24 cellular contexts compared by ENCODE assay signal in the genomic region with DNA sequence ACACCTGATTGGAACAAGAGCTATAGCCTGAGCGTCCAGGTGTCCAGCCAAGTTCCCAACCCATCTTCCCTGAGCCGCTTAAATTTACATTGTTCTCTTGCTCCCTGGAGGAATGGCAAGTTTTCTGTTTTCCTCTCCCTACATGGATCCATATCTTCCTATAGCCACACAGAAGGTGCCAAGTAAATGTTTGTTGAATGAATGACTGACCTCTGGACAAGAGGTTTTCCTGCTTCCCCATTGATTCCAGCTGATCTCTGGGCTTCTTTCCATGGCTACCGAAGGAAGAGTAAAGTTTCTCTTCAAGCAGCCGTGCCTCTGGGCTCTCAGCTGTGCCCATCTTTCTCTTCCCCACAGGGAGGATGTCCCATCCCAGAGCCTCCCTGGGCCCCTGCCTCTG.
DNase-seq lines count a peak whose midpoint lies in the region; ATAC-seq, FAIRE-seq and TF ChIP-seq lines count a peak whose summit lies in the region.
"Had no signal": no experiment of that assay in that cellular context is flagged by ENCODE, and none has a peak within 500 bp of the region (broad histone marks: within the 10 kb centered on the region; RNA-seq: fewer than 3 reads in every experiment).

No MANE protein-coding gene starts in this region.

- no peaks in the 10 kb centered on the region for H3K9me3 ChIP-seq in lower lobe of right lung
- no peaks in the 10 kb centered on the region for H3K9me3 ChIP-seq in tibial artery
- H3K9me3 ChIP-seq: ovary had no signal

- H3K27me3 ChIP-seq in lower lobe of right lung (ENCODE audit: low read depth) (no peaks in the 10 kb centered on the region), tibial artery (no peaks in the 10 kb centered on the region)
- H3K27me3 ChIP-seq: dorsolateral prefrontal cortex, ovary had no signal

- ATAC-seq in activated CD4-positive, alpha-beta T cell treated with anti-CD3 and anti-CD28 coated beads for 36 hours = no peak
- no peak for ATAC-seq in activated T-helper 17 cell treated with anti-CD3 and anti-CD28 coated beads, Interleukin-2, amount 50 U/mL, for 72 hours (replicated peaks)
- no peak for ATAC-seq in lower lobe of right lung
- no peak for ATAC-seq in GM19463 (IDR thresholded peaks at IDR 0.05; ENCODE audit: unreplicated experiment)
- ATAC-seq: activated CD8-positive, alpha-beta T cell treated with anti-CD3 and anti-CD28 coated beads for 36 hours; naive thymus-derived CD4-positive, alpha-beta T cell; Panc1; WTC11 had no signal

- peaks cover 36% of the 10 kb centered on the region for H3K4me1 Mint-ChIP-seq in activated CD4-positive, alpha-beta T cell treated with anti-CD3 and anti-CD28 coated beads, Interleukin-2, amount 10 ng/mL, durations not matched to agents 7 days and 5 days
- H3K4me1 Mint-ChIP-seq in activated CD4-positive, alpha-beta T cell treated with anti-CD3 and anti-CD28 coated beads for 36 hours = peaks cover 37% of the 10 kb centered on the region
- H3K4me1 Mint-ChIP-seq in activated T-helper 17 cell treated with anti-CD3 and anti-CD28 coated beads, Interleukin-2, amount 50 U/mL, for 72 hours = peaks cover 21% of the 10 kb centered on the region
- H3K4me1 Mint-ChIP-seq in activated naive CD4-positive, alpha-beta T cell treated with anti-CD3 and anti-CD28 coated beads for 36 hours (ENCODE audit: low read depth) = peaks cover 9% of the 10 kb centered on the region

- TF ChIP-seq CTCF in lower lobe of right lung (IDR thresholded peaks at IDR 0.05) = no peak
- TF ChIP-seq CTCF in tibial artery (IDR thresholded peaks at IDR 0.05) = no peak

- intact Hi-C loops in activated CD4-positive, alpha-beta T cell treated with anti-CD3 and anti-CD28 coated beads for 36 hours (cut with DNase I, micrococcal nuclease) = no loop called here
- intact Hi-C loops in lower lobe of right lung (cut with DNase I) = no loop called here
- intact Hi-C loops in tibial artery (cut with DNase I; ENCODE audit: low total_unique reads) = no loop called here
- intact Hi-C loops in activated naive CD4-positive, alpha-beta T cell treated with anti-CD3 and anti-CD28 coated beads for 36 hours (cut with micrococcal nuclease) = no loop called here

- H3K36me3 ChIP-seq in lower lobe of right lung (peaks cover 42% of the 10 kb centered on the region), tibial artery (peaks cover 63 to 79% (median 77%) of the 10 kb centered on the region in 3 donors)
- H3K36me3 ChIP-seq: ovary had no signal

- H3K27ac ChIP-seq in lower lobe of right lung (peak overlapping the region; percentile 59), tibial artery (peak overlapping the region; percentile 71 to 75)
- H3K27ac ChIP-seq: ovary had no signal

- H3K9me3 Mint-ChIP-seq in activated CD4-positive, alpha-beta T cell treated with anti-CD3 and anti-CD28 coated beads, Interleukin-2, amount 10 ng/mL, durations not matched to agents 7 days and 5 days = no peaks in the 10 kb centered on the region
- no peaks in the 10 kb centered on the region for H3K9me3 Mint-ChIP-seq in activated CD4-positive, alpha-beta T cell treated with anti-CD3 and anti-CD28 coated beads for 36 hours (ENCODE audit: low read depth)
- H3K9me3 Mint-ChIP-seq in activated T-helper 17 cell treated with anti-CD3 and anti-CD28 coated beads, Interleukin-2, amount 50 U/mL, for 72 hours = no peaks in the 10 kb centered on the region
- H3K9me3 Mint-ChIP-seq in activated naive CD4-positive, alpha-beta T cell treated with anti-CD3 and anti-CD28 coated beads for 36 hours = no peaks in the 10 kb centered on the region
- H3K9me3 Mint-ChIP-seq: activated CD8-positive, alpha-beta T cell treated with anti-CD3 and anti-CD28 coated beads for 36 hours; IgD-negative memory B cell; naive thymus-derived CD4-positive, alpha-beta T cell; WTC11 had no signal

- no peak overlapping the region for H3K4me3 Mint-ChIP-seq in activated CD4-positive, alpha-beta T cell treated with anti-CD3 and anti-CD28 coated beads, Interleukin-2, amount 10 ng/mL, durations not matched to agents 7 days and 5 days
- H3K4me3 Mint-ChIP-seq in activated CD4-positive, alpha-beta T cell treated with anti-CD3 and anti-CD28 coated beads for 36 hours = no peak overlapping the region
- no peak overlapping the region for H3K4me3 Mint-ChIP-seq in activated T-helper 17 cell treated with anti-CD3 and anti-CD28 coated beads, Interleukin-2, amount 50 U/mL, for 72 hours
- H3K4me3 Mint-ChIP-seq in activated naive CD4-positive, alpha-beta T cell treated with anti-CD3 and anti-CD28 coated beads for 36 hours = no peak overlapping the region
- H3K4me3 Mint-ChIP-seq: activated CD8-positive, alpha-beta T cell treated with anti-CD3 and anti-CD28 coated beads for 36 hours; B cell; naive thymus-derived CD4-positive, alpha-beta T cell; WTC11 had no signal

- H3K27ac Mint-ChIP-seq in activated CD4-positive, alpha-beta T cell treated with anti-CD3 and anti-CD28 coated beads, Interleukin-2, amount 10 ng/mL, durations not matched to agents 7 days and 5 days = peak overlapping the region; percentile 48
- no peak overlapping the region for H3K27ac Mint-ChIP-seq in activated CD4-positive, alpha-beta T cell treated with anti-CD3 and anti-CD28 coated beads for 36 hours
- H3K27ac Mint-ChIP-seq in activated T-helper 17 cell treated with anti-CD3 and anti-CD28 coated beads, Interleukin-2, amount 50 U/mL, for 72 hours = peak overlapping the region; percentile 2
- no peak overlapping the region for H3K27ac Mint-ChIP-seq in activated naive CD4-positive, alpha-beta T cell treated with anti-CD3 and anti-CD28 coated beads for 36 hours
- H3K27ac Mint-ChIP-seq: activated CD8-positive, alpha-beta T cell treated with anti-CD3 and anti-CD28 coated beads for 36 hours; B cell; IgD-negative memory B cell; WTC11 had no signal

- CTCF ChIA-PET in activated CD4-positive, alpha-beta T cell treated with anti-CD3 and anti-CD28 coated beads, Interleukin-2, amount 10 ng/mL, durations not matched to agents 7 days and 5 days (lab: Charles Lee) = interaction anchor here (0.9 to 3.0 kb wide), 2 partner anchors 10 to 18 kb away, joined by 3 to 9 read pairs; no protein-coding TSS in a partner anchor
- CTCF ChIA-PET in activated CD4-positive, alpha-beta T cell treated with anti-CD3 and anti-CD28 coated beads for 36 hours (lab: Charles Lee) = interaction anchor here (0.6 to 1.9 kb wide), 2 partner anchors 17 to 46 kb away, joined by 3 to 5 read pairs; no protein-coding TSS in a partner anchor
- CTCF ChIA-PET in activated naive CD4-positive, alpha-beta T cell treated with anti-CD3 and anti-CD28 coated beads for 36 hours (lab: Charles Lee) = no interaction called here

- no peak overlapping the region for H3K4me3 ChIP-seq in lower lobe of right lung
- H3K4me3 ChIP-seq in tibial artery = no peak overlapping the region
- H3K4me3 ChIP-seq: dorsolateral prefrontal cortex, ovary had no signal

- peaks cover 37% of the 10 kb centered on the region for H3K36me3 Mint-ChIP-seq in activated CD4-positive, alpha-beta T cell treated with anti-CD3 and anti-CD28 coated beads, Interleukin-2, amount 10 ng/mL, durations not matched to agents 7 days and 5 days (ENCODE audit: low read depth)
- H3K36me3 Mint-ChIP-seq in activated CD4-positive, alpha-beta T cell treated with anti-CD3 and anti-CD28 coated beads for 36 hours (ENCODE audit: low read depth) = peaks cover 63% of the 10 kb centered on the region
- peaks cover 100% of the 10 kb centered on the region for H3K36me3 Mint-ChIP-seq in activated T-helper 17 cell treated with anti-CD3 and anti-CD28 coated beads, Interleukin-2, amount 50 U/mL, for 72 hours (ENCODE audit: low read depth)
- peaks cover 16% of the 10 kb centered on the region for H3K36me3 Mint-ChIP-seq in activated naive CD4-positive, alpha-beta T cell treated with anti-CD3 and anti-CD28 coated beads for 36 hours (ENCODE audit: low read depth)
- H3K36me3 Mint-ChIP-seq: WTC11 had no signal

- no peak for DNase-seq in activated CD4-positive, alpha-beta T cell treated with anti-CD3 and anti-CD28 coated beads, Interleukin-2, amount 10 ng/mL, durations not matched to agents 7 days and 5 days
- DNase-seq in activated CD4-positive, alpha-beta T cell treated with anti-CD3 and anti-CD28 coated beads for 36 hours = no peak
- DNase-seq in lower lobe of right lung = no peak
- DNase-seq in tibial artery = no peak
- DNase-seq in activated naive CD4-positive, alpha-beta T cell treated with anti-CD3 and anti-CD28 coated beads for 36 hours = no peak
- no peak for DNase-seq in GM19239 (ENCODE audit: insufficient read length, low spot score)
- DNase-seq: activated CD8-positive, alpha-beta T cell treated with anti-CD3 and anti-CD28 coated beads for 36 hours; amniotic stem cell; caudate nucleus; dorsolateral prefrontal cortex; H7; MM.1S; naive thymus-derived CD4-positive, alpha-beta T cell; NCI-H1417 treated with DMSO at 0.1 percent for 48 hours; NCI-H510A; NK-92 treated with Interleukin-12 subunit alpha and Interleukin-12 subunit beta, amount 100 ng/mL, for 24 hours; ovary had no signal

- H3K4me1 ChIP-seq in lower lobe of right lung = peaks cover 62% of the 10 kb centered on the region
- peaks cover 5 to 76% (median 62%) of the 10 kb centered on the region in 4 donors for H3K4me1 ChIP-seq in tibial artery

- POLR2A ChIA-PET in activated CD4-positive, alpha-beta T cell treated with anti-CD3 and anti-CD28 coated beads, Interleukin-2, amount 10 ng/mL, durations not matched to agents 7 days and 5 days (lab: Charles Lee) = no interaction called here
- POLR2A ChIA-PET in activated CD4-positive, alpha-beta T cell treated with anti-CD3 and anti-CD28 coated beads for 36 hours (lab: Charles Lee) = no interaction called here

- FAIRE-seq in GM19239 (lab: Jason Lieb, UNC) = no peak
- FAIRE-seq: D721Med had no signal

- H3K27me3 Mint-ChIP-seq in activated CD4-positive, alpha-beta T cell treated with anti-CD3 and anti-CD28 coated beads, Interleukin-2, amount 10 ng/mL, durations not matched to agents 7 days and 5 days = no peaks in the 10 kb centered on the region
- H3K27me3 Mint-ChIP-seq in activated CD4-positive, alpha-beta T cell treated with anti-CD3 and anti-CD28 coated beads for 36 hours = no peaks in the 10 kb centered on the region
- no peaks in the 10 kb centered on the region for H3K27me3 Mint-ChIP-seq in activated T-helper 17 cell treated with anti-CD3 and anti-CD28 coated beads, Interleukin-2, amount 50 U/mL, for 72 hours
- H3K27me3 Mint-ChIP-seq in activated naive CD4-positive, alpha-beta T cell treated with anti-CD3 and anti-CD28 coated beads for 36 hours (ENCODE audit: low read depth) = no peaks in the 10 kb centered on the region
- H3K27me3 Mint-ChIP-seq: activated CD8-positive, alpha-beta T cell treated with anti-CD3 and anti-CD28 coated beads for 36 hours; naive thymus-derived CD4-positive, alpha-beta T cell had no signal

Comparison
In these comparisons a context has a peak if more than half of its experiments do, and no peak if none do; other contexts are left out.
1. H3K27ac Mint-ChIP-seq: peak in activated CD4-positive, alpha-beta T cell treated with anti-CD3 and anti-CD28 coated beads, Interleukin-2, amount 10 ng/mL, durations not matched to agents 7 days and 5 days (single experiment) and activated T-helper 17 cell treated with anti-CD3 and anti-CD28 coated beads, Interleukin-2, amount 50 U/mL, for 72 hours (single experiment); none in activated CD4-positive, alpha-beta T cell treated with anti-CD3 and anti-CD28 coated beads for 36 hours (single experiment) and activated naive CD4-positive, alpha-beta T cell treated with anti-CD3 and anti-CD28 coated beads for 36 hours (single experiment).